ENCODE assay signal across 22 cellular contexts in the genomic region with DNA sequence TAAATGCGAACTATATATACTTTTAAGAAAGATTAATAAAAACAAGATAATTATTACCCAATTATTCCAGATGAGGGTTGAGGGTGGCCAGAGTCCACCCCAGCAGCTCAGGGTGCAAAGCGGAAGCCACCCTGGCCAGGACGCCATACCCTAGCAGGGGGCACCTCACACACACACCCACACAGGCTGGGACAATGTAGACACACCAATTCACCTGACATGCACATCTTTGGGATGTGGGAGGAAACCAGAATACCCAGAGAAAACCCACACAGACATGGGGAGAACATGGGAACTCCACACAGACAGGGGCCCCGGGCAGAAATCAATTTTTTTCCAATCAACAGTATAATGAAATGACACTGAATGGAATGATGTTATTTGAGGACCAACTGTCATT.
DNase-seq lines count a peak whose midpoint lies in the region; ATAC-seq and TF ChIP-seq lines count a peak whose summit lies in the region.
"Had no signal": no experiment of that assay in that cellular context is flagged by ENCODE, and none has a peak within 500 bp of the region (broad histone marks: within the 10 kb centered on the region; RNA-seq: fewer than 3 reads in every experiment).

No MANE protein-coding gene starts in this region.

- no peak overlapping the region for H3K4me3 Mint-ChIP-seq in activated naive CD4-positive, alpha-beta T cell treated with anti-CD3 and anti-CD28 coated beads, Interleukin-2, amount 50 U/mL, for 24 hours
- H3K4me3 Mint-ChIP-seq in activated CD4-positive, alpha-beta T cell treated with anti-CD3 and anti-CD28 coated beads, Interleukin-2, amount 10 ng/mL, durations not matched to agents 7 days and 5 days, result no peak overlapping the region
- H3K4me3 Mint-ChIP-seq in central memory CD8-positive, alpha-beta T cell, result no peak overlapping the region
- H3K4me3 Mint-ChIP-seq in stimulated activated naive CD8-positive, alpha-beta T cell treated with anti-CD3 and anti-CD28 coated beads, Interleukin-15, Interleukin-2, amounts not matched to agents 100 ng/mL and 50 ng/mL, for 24 hours, result no peak overlapping the region
- no peak overlapping the region for H3K4me3 Mint-ChIP-seq in neural progenitor cell
- H3K4me3 Mint-ChIP-seq: CD14-positive monocyte had no signal

- H2AFZ ChIP-seq in neural progenitor cell (replicated peaks), result no peak overlapping the region

- no peaks in the 10 kb centered on the region for H3K79me2 ChIP-seq in neural progenitor cell (ENCODE audit: low read depth)

- H3K4me1 Mint-ChIP-seq in activated naive CD4-positive, alpha-beta T cell treated with anti-CD3 and anti-CD28 coated beads, Interleukin-2, amount 50 U/mL, for 24 hours, result peaks cover 89% of the 10 kb centered on the region
- peaks cover 82% of the 10 kb centered on the region for H3K4me1 Mint-ChIP-seq in activated CD4-positive, alpha-beta T cell treated with anti-CD3 and anti-CD28 coated beads, Interleukin-2, amount 10 ng/mL, durations not matched to agents 7 days and 5 days
- peaks cover 39% of the 10 kb centered on the region for H3K4me1 Mint-ChIP-seq in central memory CD8-positive, alpha-beta T cell
- H3K4me1 Mint-ChIP-seq in stimulated activated naive CD8-positive, alpha-beta T cell treated with anti-CD3 and anti-CD28 coated beads, Interleukin-15, Interleukin-2, amounts not matched to agents 100 ng/mL and 50 ng/mL, for 24 hours (ENCODE audit: low read depth), result peaks cover 85% of the 10 kb centered on the region
- H3K4me1 Mint-ChIP-seq in neural progenitor cell, result peaks cover 4% of the 10 kb centered on the region
- H3K4me1 Mint-ChIP-seq: CD14-positive monocyte had no signal

- H3K36me3 ChIP-seq in Peyer's patch (no peaks in the 10 kb centered on the region), neural progenitor cell (no peaks in the 10 kb centered on the region)
- H3K36me3 ChIP-seq: gastroesophageal sphincter had no signal

- H3K27me3 Mint-ChIP-seq in activated naive CD4-positive, alpha-beta T cell treated with anti-CD3 and anti-CD28 coated beads, Interleukin-2, amount 50 U/mL, for 24 hours, result no peaks in the 10 kb centered on the region
- no peaks in the 10 kb centered on the region for H3K27me3 Mint-ChIP-seq in activated CD4-positive, alpha-beta T cell treated with anti-CD3 and anti-CD28 coated beads, Interleukin-2, amount 10 ng/mL, durations not matched to agents 7 days and 5 days
- H3K27me3 Mint-ChIP-seq in central memory CD8-positive, alpha-beta T cell, result no peaks in the 10 kb centered on the region
- H3K27me3 Mint-ChIP-seq in stimulated activated naive CD8-positive, alpha-beta T cell treated with anti-CD3 and anti-CD28 coated beads, Interleukin-15, Interleukin-2, amounts not matched to agents 100 ng/mL and 50 ng/mL, for 24 hours, result no peaks in the 10 kb centered on the region
- H3K27me3 Mint-ChIP-seq in neural progenitor cell (ENCODE audit: insufficient read depth, low read depth), result no peaks in the 10 kb centered on the region

- no peak overlapping the region for H3K27ac ChIP-seq in Peyer's patch
- no peak overlapping the region for H3K27ac ChIP-seq in neural progenitor cell
- H3K27ac ChIP-seq: gastroesophageal sphincter had no signal

- POLR2A ChIA-PET in activated CD4-positive, alpha-beta T cell treated with anti-CD3 and anti-CD28 coated beads, Interleukin-2, amount 10 ng/mL, durations not matched to agents 7 days and 5 days (lab: Charles Lee), result interaction anchor here (1.0 to 1.4 kb wide), 2 partner anchors 134 to 282 kb away, joined by 3 to 6 read pairs; no protein-coding TSS in a partner anchor

- H3K9me3 ChIP-seq in Peyer's patch, result no peaks in the 10 kb centered on the region
- H3K9me3 ChIP-seq in neural progenitor cell (ENCODE audit: low read depth), result no peaks in the 10 kb centered on the region
- H3K9me3 ChIP-seq: gastroesophageal sphincter had no signal

- H3K36me3 Mint-ChIP-seq in activated naive CD4-positive, alpha-beta T cell treated with anti-CD3 and anti-CD28 coated beads, Interleukin-2, amount 50 U/mL, for 24 hours, result peaks cover 11% of the 10 kb centered on the region
- H3K36me3 Mint-ChIP-seq in activated CD4-positive, alpha-beta T cell treated with anti-CD3 and anti-CD28 coated beads, Interleukin-2, amount 10 ng/mL, durations not matched to agents 7 days and 5 days (ENCODE audit: low read depth), result peaks cover 60% of the 10 kb centered on the region
- no peaks in the 10 kb centered on the region for H3K36me3 Mint-ChIP-seq in central memory CD8-positive, alpha-beta T cell (ENCODE audit: insufficient read depth)
- peaks cover 29% of the 10 kb centered on the region for H3K36me3 Mint-ChIP-seq in stimulated activated naive CD8-positive, alpha-beta T cell treated with anti-CD3 and anti-CD28 coated beads, Interleukin-15, Interleukin-2, amounts not matched to agents 100 ng/mL and 50 ng/mL, for 24 hours (ENCODE audit: low read depth)
- H3K36me3 Mint-ChIP-seq in neural progenitor cell, result peaks cover 6% of the 10 kb centered on the region

- no peak for TF ChIP-seq CTCF in Peyer's patch (IDR thresholded peaks at IDR 0.05)
- TF ChIP-seq CTCF in neural progenitor cell (IDR thresholded peaks at IDR 0.05), result no peak

- CTCF ChIA-PET in activated CD4-positive, alpha-beta T cell treated with anti-CD3 and anti-CD28 coated beads, Interleukin-2, amount 10 ng/mL, durations not matched to agents 7 days and 5 days (lab: Charles Lee), result interaction anchor here (0.8 to 1.2 kb wide), 5 partner anchors 29 to 193 kb away, joined by 3 to 4 read pairs (median 3); no protein-coding TSS in a partner anchor

- H3K27ac Mint-ChIP-seq in activated naive CD4-positive, alpha-beta T cell treated with anti-CD3 and anti-CD28 coated beads, Interleukin-2, amount 50 U/mL, for 24 hours, result peak overlapping the region; percentile 77
- peak overlapping the region; percentile 71 for H3K27ac Mint-ChIP-seq in activated CD4-positive, alpha-beta T cell treated with anti-CD3 and anti-CD28 coated beads, Interleukin-2, amount 10 ng/mL, durations not matched to agents 7 days and 5 days
- H3K27ac Mint-ChIP-seq in central memory CD8-positive, alpha-beta T cell (ENCODE audit: low read depth), result peak overlapping the region; percentile 24
- H3K27ac Mint-ChIP-seq in stimulated activated naive CD8-positive, alpha-beta T cell treated with anti-CD3 and anti-CD28 coated beads, Interleukin-15, Interleukin-2, amounts not matched to agents 100 ng/mL and 50 ng/mL, for 24 hours, result peak overlapping the region; percentile 85
- H3K27ac Mint-ChIP-seq in neural progenitor cell, result no peak overlapping the region
- H3K27ac Mint-ChIP-seq: CD14-positive monocyte had no signal

- H3K27me3 ChIP-seq in Peyer's patch (no peaks in the 10 kb centered on the region), neural progenitor cell (no peaks in the 10 kb centered on the region)
- H3K27me3 ChIP-seq: gastroesophageal sphincter had no signal

- no peak overlapping the region for H3K4me2 ChIP-seq in neural progenitor cell

- peaks cover 18% of the 10 kb centered on the region for H3K9me3 Mint-ChIP-seq in activated naive CD4-positive, alpha-beta T cell treated with anti-CD3 and anti-CD28 coated beads, Interleukin-2, amount 50 U/mL, for 24 hours
- H3K9me3 Mint-ChIP-seq in activated CD4-positive, alpha-beta T cell treated with anti-CD3 and anti-CD28 coated beads, Interleukin-2, amount 10 ng/mL, durations not matched to agents 7 days and 5 days, result peaks cover 34% of the 10 kb centered on the region
- H3K9me3 Mint-ChIP-seq in central memory CD8-positive, alpha-beta T cell, result no peaks in the 10 kb centered on the region
- H3K9me3 Mint-ChIP-seq in stimulated activated naive CD8-positive, alpha-beta T cell treated with anti-CD3 and anti-CD28 coated beads, Interleukin-15, Interleukin-2, amounts not matched to agents 100 ng/mL and 50 ng/mL, for 24 hours, result peaks cover 20% of the 10 kb centered on the region
- peaks cover 4% of the 10 kb centered on the region for H3K9me3 Mint-ChIP-seq in neural progenitor cell

- no peaks in the 10 kb centered on the region for H4K20me1 ChIP-seq in neural progenitor cell (ENCODE audit: low read depth)

- no peak overlapping the region for H3K9ac ChIP-seq in neural progenitor cell

- H3K4me3 ChIP-seq in Peyer's patch, result no peak overlapping the region
- H3K4me3 ChIP-seq in neural progenitor cell, result no peak overlapping the region
- H3K4me3 ChIP-seq: gastroesophageal sphincter, skin epidermis had no signal

- H3K4me1 ChIP-seq in Peyer's patch, result no peaks in the 10 kb centered on the region
- H3K4me1 ChIP-seq in neural progenitor cell, result no peaks in the 10 kb centered on the region
- H3K4me1 ChIP-seq: gastroesophageal sphincter had no signal

- TF ChIP-seq POLR2A in Peyer's patch (IDR thresholded peaks at IDR 0.05), result no peak

- no peaks in the 10 kb centered on the region for H3F3A ChIP-seq in neural progenitor cell (ENCODE audit: low read depth)

- no peak for DNase-seq in activated naive CD4-positive, alpha-beta T cell treated with Interleukin-2 at 50 U/mL for 16 hours
- DNase-seq in activated CD4-positive, alpha-beta T cell treated with anti-CD3 and anti-CD28 coated beads, Interleukin-2, amount 10 ng/mL, durations not matched to agents 7 days and 5 days, result no peak
- no peak for DNase-seq in central memory CD8-positive, alpha-beta T cell (ENCODE audit: low spot score in 2 of 2)
- DNase-seq in SK-N-DZ (ENCODE audit: low spot score), result no peak
- no peak for DNase-seq in Peyer's patch
- DNase-seq in neural progenitor cell (ENCODE audit: low spot score), result no peak
- DNase-seq: activated effector memory CD4-positive, alpha-beta T cell treated with anti-CD3 and anti-CD28 coated beads, Interleukin-2, amount 50 U/mL, for 16 hours; aorta; GOT3; hypothalamus; KBM-7; mesenchymal stem cell; NCI-H1436; NCI-H446; T1000 had no signal

- ATAC-seq in central memory CD8-positive, alpha-beta T cell (replicated peaks; ENCODE audit: extremely low read depth, poor library complexity, severe bottlenecking), result no peak
- ATAC-seq: gastroesophageal sphincter, left lobe of liver, SK-N-SH treated with all-trans-retinoic acid at 6 μM for 48 hours had no signal
